11 cellular contexts compared by ENCODE assay signal in genomic region chr19:48867119-48867921, GRCh38. TPM values are rescaled to one million over a fixed set of nuclear protein-coding genes. Genes with fewer than 3 reads are reported as not detected.
DNase-seq lines count a peak whose midpoint lies in the region; ATAC-seq and TF ChIP-seq lines count a peak whose summit lies in the region.
"Had no signal": no experiment of that assay in that cellular context is flagged by ENCODE, and none has a peak within 500 bp of the region (broad histone marks: within the 10 kb centered on the region; RNA-seq: fewer than 3 reads in every experiment).

No MANE protein-coding gene starts in this region.

- no peaks in the 10 kb centered on the region for H3K9me2 ChIP-seq in MM.1S (replicated peaks; ENCODE audit: insufficient read depth, low read length)

- peaks cover 12% of the 10 kb centered on the region for H3K4me1 ChIP-seq in ACC112 (ENCODE audit: control insufficient read depth, insufficient read depth, low read length, unreplicated experiment)
- H3K4me1 ChIP-seq in MM.1S (ENCODE audit: low read length) = peaks cover 11% of the 10 kb centered on the region

- peaks cover under 1% of the 10 kb centered on the region; the same call in 1 of the 2 replicates for H3F3A ChIP-seq in MM.1S (ENCODE audit: insufficient read depth, low read length)

- peaks cover 22% of the 10 kb centered on the region for H3K79me2 ChIP-seq in ACC112 (ENCODE audit: control insufficient read depth, insufficient read depth, low read length, unreplicated experiment)
- peaks cover 1% of the 10 kb centered on the region for H3K79me2 ChIP-seq in MM.1S (ENCODE audit: low read length)

- H4K20me1 ChIP-seq in MM.1S (ENCODE audit: insufficient read depth, low read length) = no peaks in the 10 kb centered on the region

- peak; percentile 64 for DNase-seq in OCI-M1 (lab: John Stamatoyannopoulos, UW)
- DNase-seq in erythroblast (lab: John Stamatoyannopoulos, UW) = peak; percentile 85 to 87
- no peak for DNase-seq in MM.1S
- no peak for DNase-seq in HT-29 (ENCODE audit: low spot score)
- DNase-seq in NCI-H1048 (lab: John Stamatoyannopoulos, UW) = no peak
- DNase-seq: CD4-positive, alpha-beta T cell; stimulated activated naive CD4-positive, alpha-beta T cell treated with Interleukin-2 at 50 U/mL for 16 hours had no signal

- no peak overlapping the region for H3K9ac ChIP-seq in MM.1S (ENCODE audit: low read length)

- H3K9me3 Mint-ChIP-seq in nephron = no peaks in the 10 kb centered on the region
- H3K9me3 Mint-ChIP-seq: CD4-positive, alpha-beta T cell had no signal

- peak overlapping the region; percentile 88 to 94 (median 92) for H3K4me3 Mint-ChIP-seq in nephron
- H3K4me3 Mint-ChIP-seq: CD4-positive, alpha-beta T cell had no signal

- H2AFZ ChIP-seq in ACC112 (ENCODE audit: low read length, unreplicated experiment) (no peak overlapping the region), MM.1S (ENCODE audit: low read length) (no peak overlapping the region)

- H3K27ac ChIP-seq in ACC112 (ENCODE audit: low read depth, low read length) = peak overlapping the region; percentile 89
- H3K27ac ChIP-seq in MM.1S (ENCODE audit: low read length) = no peak overlapping the region

- ATAC-seq in HG03521 (IDR thresholded peaks at IDR 0.05; ENCODE audit: unreplicated experiment) = no peak

- no peaks in the 10 kb centered on the region for H3K27me3 ChIP-seq in ACC112 (ENCODE audit: insufficient read depth, low read length)
- H3K27me3 ChIP-seq in MM.1S (replicated peaks; ENCODE audit: insufficient read depth, low read length) = peaks cover 7% of the 10 kb centered on the region; the same call in 1 of the 2 replicates

- TF ChIP-seq POLR2A in erythroblast (IDR thresholded peaks at IDR 0.05; ENCODE audit: low read length) = peak; percentile 24

- peak overlapping the region; percentile 98 to 99 (median 99) for H3K27ac Mint-ChIP-seq in nephron
- H3K27ac Mint-ChIP-seq: CD4-positive, alpha-beta T cell had no signal

- peaks cover 28% of the 10 kb centered on the region for H3K4me1 Mint-ChIP-seq in nephron

- no peak overlapping the region for H3K4me2 ChIP-seq in MM.1S (ENCODE audit: low read depth, low read length)

- peaks cover 10% of the 10 kb centered on the region; the same call in 1 of the 2 replicates for H3K36me3 ChIP-seq in ACC112 (ENCODE audit: insufficient read depth, low read length)
- no peaks in the 10 kb centered on the region for H3K36me3 ChIP-seq in MM.1S (replicated peaks; ENCODE audit: insufficient read depth, low read length)

- H3K4me3 ChIP-seq in ACC112 (ENCODE audit: low read depth, low read length) (peak overlapping the region; percentile 97), MM.1S (ENCODE audit: low read length) (no peak overlapping the region)

- TF ChIP-seq CTCF in nephron (IDR thresholded peaks at IDR 0.05; ENCODE audit: unreplicated experiment in 3 of 3) = no peak
- TF ChIP-seq CTCF in MM.1S (IDR thresholded peaks at IDR 0.05; ENCODE audit: low read length) = no peak

- peaks cover 16% of the 10 kb centered on the region for H3K36me3 Mint-ChIP-seq in nephron (ENCODE audit: low read depth)

- H3K9me3 ChIP-seq in MM.1S (replicated peaks; ENCODE audit: insufficient read depth, low read length) = no peaks in the 10 kb centered on the region

- no peaks in the 10 kb centered on the region for H3K27me3 Mint-ChIP-seq in nephron (ENCODE audit: low read depth)
- H3K27me3 Mint-ChIP-seq: CD4-positive, alpha-beta T cell had no signal

RNA-seq across cellular contexts. Expression of gene PLEKHA4, which starts 1.1 kb away (rescaled TPM):
- 3.9 and 5.4 TPM in 2 replicates for total RNA-seq in HT-29 (2014; rRNA removed; shearing (Covaris generic))

RNA-seq across cellular contexts. Expression of gene PPP1R15A, which starts 4.9 kb away (rescaled TPM):
- 152 and 165 TPM in 2 replicates for total RNA-seq in HT-29 (2014; rRNA removed; shearing (Covaris generic))

RNA-seq across cellular contexts. Expression of gene HSD17B14, which starts 31.0 kb away (rescaled TPM):
- total RNA-seq in HT-29 (2014; rRNA removed; shearing (Covaris generic)) = not detected in 2 replicates

RNA-seq across cellular contexts. Expression of gene TULP2, which starts 31.2 kb away (rescaled TPM):
- not detected in 2 replicates for total RNA-seq in HT-29 (2014; rRNA removed; shearing (Covaris generic))
- total RNA-seq: CD4-positive, alpha-beta T cell; M059J had no signal

RNA-seq across cellular contexts. Expression of gene NUCB1, which starts 32.8 kb away (rescaled TPM):
- 160 and 185 TPM in 2 replicates for total RNA-seq in HT-29 (2014; rRNA removed; shearing (Covaris generic))

Comparison
In these comparisons a context has a peak if more than half of its experiments do, and no peak if none do; other contexts are left out.
1. DNase-seq: peak in OCI-M1 (single experiment) and erythroblast (2 of 2); none in MM.1S (single experiment), HT-29 (single experiment) and NCI-H1048 (single experiment).